8 cellular contexts compared by ENCODE assay signal in genomic region chr11:16785520-16786128, GRCh38. TPM values are rescaled to one million over a fixed set of nuclear protein-coding genes. Genes with fewer than 3 reads are reported as not detected.
DNase-seq lines count a peak whose midpoint lies in the region; ATAC-seq and TF ChIP-seq lines count a peak whose summit lies in the region.

No MANE protein-coding gene starts in this region.

- H3K27ac ChIP-seq in AG04450 (ENCODE audit: low read depth, low read length) (no peak overlapping the region), left lung (no peak overlapping the region)

- intact Hi-C loops in left lung (cut with DNase I) = no loop called here

- POLR2A ChIA-PET in AG04450 (lab: Yijun Ruan, JAX) (no interaction called here), WTC11 (lab: Charles Lee) (no interaction called here)

- peaks cover 4% of the 10 kb centered on the region for H3K4me1 Mint-ChIP-seq in WTC11

- no peaks in the 10 kb centered on the region for H3K9me3 Mint-ChIP-seq in WTC11

- CTCF ChIA-PET in AG04450 (lab: Charles Lee) = interaction anchor here (0.6 to 6.8 kb wide), 36 partner anchors 9 to 1466 kb away, joined by 3 to 105 read pairs (median 4); no protein-coding TSS in a partner anchor
- CTCF ChIA-PET in WTC11 (lab: Charles Lee) = interaction anchor here (0.6 to 2.2 kb wide), 28 partner anchors 11 to 292 kb away, joined by 3 to 32 read pairs (median 4); partner anchors contain the start of gene RPS13

- TF ChIP-seq CTCF in AG04450 (IDR thresholded peaks at IDR 0.05; ENCODE audit: low read depth, low read length) = peak; percentile 94
- TF ChIP-seq CTCF in WTC11 (IDR thresholded peaks at IDR 0.05) = peak; percentile 75
- peak; percentile 95 for TF ChIP-seq CTCF in choroid plexus epithelial cell (conservative IDR thresholded peaks at IDR 0.05; ENCODE audit: low read depth, low read length)
- peak; percentile 83 to 95 for TF ChIP-seq CTCF in left lung (IDR thresholded peaks at IDR 0.05)

- DNase-seq in AG04450 (ENCODE audit: low read depth, low spot score) (peak; percentile 59), NCI-H2081 (lab: John Stamatoyannopoulos, UW) (peak; percentile 48 to 55), WTC11 (ENCODE audit: low spot score) (peak; percentile 79), choroid plexus epithelial cell (ENCODE audit: low read depth) (peak; percentile 89), left lung (peak in 1 of 2 donors; percentile 63)
- peak; percentile 30 to 56 (median 38) for DNase-seq in stimulated activated CD4-positive, alpha-beta T cell treated with anti-CD3 and anti-CD28 coated beads, TNF-alpha, amount 100 ng/mL, for 24 hours (ENCODE audit: low read depth in 3 of 3)

- no peaks in the 10 kb centered on the region for H3K9me3 ChIP-seq in AG04450 (ENCODE audit: control insufficient read depth, insufficient read depth, low read length)
- no peaks in the 10 kb centered on the region for H3K9me3 ChIP-seq in left lung

- H3K4me1 ChIP-seq in left lung = peaks cover 8 to 43% of the 10 kb centered on the region in 2 donors

- H3K27ac Mint-ChIP-seq in WTC11 = no peak overlapping the region

- no peak overlapping the region for H3K4me3 Mint-ChIP-seq in WTC11

- no peak overlapping the region for H3K4me3 ChIP-seq in AG04450 (ENCODE audit: low read depth, low read length)
- no peak overlapping the region for H3K4me3 ChIP-seq in choroid plexus epithelial cell (ENCODE audit: low read depth, low read length)
- H3K4me3 ChIP-seq in left lung = no peak overlapping the region

- ATAC-seq in GM18511 (IDR thresholded peaks at IDR 0.05; ENCODE audit: unreplicated experiment) (peak; percentile 84), HG02981 (IDR thresholded peaks at IDR 0.05; ENCODE audit: unreplicated experiment) (peak; percentile 85), WTC11 (peak; percentile 85), left lung (peak; percentile 75)

- H3K36me3 ChIP-seq in left lung = peaks cover 0 to 8% of the 10 kb centered on the region in 2 donors

- peaks cover 2% of the 10 kb centered on the region for H3K27me3 ChIP-seq in AG04450 (ENCODE audit: control insufficient read depth, insufficient read depth, low read length)
- no peaks in the 10 kb centered on the region for H3K27me3 ChIP-seq in left lung

- H3K27me3 Mint-ChIP-seq in WTC11 (ENCODE audit: low read depth) = no peaks in the 10 kb centered on the region

- H3K36me3 Mint-ChIP-seq in WTC11 = no peaks in the 10 kb centered on the region

TF ChIP-seq in WTC11, 78 proteins besides CTCF, POLR2A, EP300 and RAD21:
- TF ChIP-seq ZNF121 (CRISPR knock-in tag; IDR thresholded peaks at IDR 0.05) = no peak

RNA-seq across cellular contexts. Expression of gene C11orf58, which starts 47.2 kb away (rescaled TPM):
- polyA plus RNA-seq in AG04450 (2011; rRNA removed) = 136 and 215 TPM in 2 replicates
- 125 and 134 TPM in 2 replicates for polyA minus RNA-seq in AG04450 (2011; rRNA and poly(A)+ RNA removed)
- total RNA-seq in WTC11 (2021) (129 to 141 TPM (median 132 TPM) in 3 replicates), left lung (10 to 100 TPM; 87.9 to 89.0 TPM)
